In the genomic region with DNA sequence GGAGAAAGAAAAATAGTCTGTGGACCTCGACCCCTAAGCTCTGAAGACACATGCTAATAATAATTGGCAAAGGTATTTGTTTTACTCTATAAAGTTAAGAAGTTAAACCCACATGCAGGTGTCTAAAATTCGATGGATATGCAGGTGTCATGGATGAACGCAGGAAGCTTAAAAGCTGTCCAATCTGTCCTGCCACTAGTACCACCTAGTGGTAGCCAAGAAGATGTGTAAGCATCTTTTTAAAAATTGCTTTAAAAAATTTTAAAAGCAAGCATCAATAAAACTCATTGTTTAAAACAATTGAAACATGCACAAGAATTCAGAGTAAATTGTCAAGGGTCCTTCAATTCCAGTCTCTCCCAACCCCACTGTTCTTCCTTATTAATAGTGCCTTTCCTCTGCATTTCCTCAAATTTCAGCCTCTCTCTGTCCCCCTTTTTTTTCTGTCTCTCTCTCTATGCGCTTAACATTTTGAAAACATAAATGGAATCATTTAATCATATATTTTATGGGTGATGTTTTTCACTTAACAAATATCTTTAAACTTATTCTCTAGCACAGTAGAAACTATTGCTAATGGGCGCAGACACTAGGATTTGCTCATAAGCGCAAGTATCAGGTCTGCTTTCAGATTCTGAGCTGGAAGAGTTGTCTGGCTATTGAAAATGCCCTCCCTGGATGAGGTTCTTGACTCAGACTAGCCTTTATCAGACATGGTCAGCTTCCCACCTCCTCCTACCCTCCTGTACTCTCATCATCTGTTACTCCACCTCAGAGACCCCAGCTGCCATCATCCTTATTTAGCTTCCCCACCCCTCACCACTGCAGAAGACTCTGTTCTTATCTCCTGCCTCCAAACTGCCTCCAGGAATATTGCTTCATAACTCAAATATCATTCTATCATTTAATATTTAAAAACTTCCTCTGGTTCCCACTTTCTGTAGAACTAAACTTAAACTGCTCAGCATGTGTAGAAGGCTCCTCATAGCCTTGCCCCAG, we compare ENCODE assay signal across 8 cellular contexts. TPM values are rescaled to one million over a fixed set of nuclear protein-coding genes. Genes with fewer than 3 reads are reported as not detected.
A peak's percentile ranks its signal among the peaks of the same experiment; 100 is the strongest.
DNase-seq lines count a peak whose midpoint lies in the region; ATAC-seq and TF ChIP-seq lines count a peak whose summit lies in the region.

No MANE protein-coding gene starts in this region.

- peak; percentile 64 for ATAC-seq in activated CD4-positive, alpha-beta T cell treated with anti-CD3 and anti-CD28 coated beads for 36 hours
- ATAC-seq in naive thymus-derived CD4-positive, alpha-beta T cell: peak; percentile 81
- no peak for ATAC-seq in GM19455 (IDR thresholded peaks at IDR 0.05; ENCODE audit: unreplicated experiment)

- H3K27ac ChIP-seq in H9 (ENCODE audit: insufficient read length, low read depth, low read length) (no peak overlapping the region), neuronal stem cell (replicated peaks; ENCODE audit: low read length) (no peak overlapping the region)
- no peak overlapping the region for H3K27ac ChIP-seq in naive thymus-derived CD4-positive, alpha-beta T cell (ENCODE audit: low read depth, low read length)

- H3K4me2 ChIP-seq in H9 (ENCODE audit: insufficient read depth, insufficient read length, low read length) (no peak overlapping the region), neuronal stem cell (ENCODE audit: insufficient read depth, low read length, poor library complexity, severe bottlenecking) (no peak overlapping the region)

- no peak overlapping the region for H3T11ph ChIP-seq in H9 (ENCODE audit: low read length)

- POLR2A ChIA-PET in activated CD4-positive, alpha-beta T cell treated with anti-CD3 and anti-CD28 coated beads for 36 hours (lab: Charles Lee): no interaction called here
- POLR2A ChIA-PET in naive thymus-derived CD4-positive, alpha-beta T cell (lab: Charles Lee): no interaction called here

- H2BK120ac ChIP-seq in H9 (ENCODE audit: low read depth, low read length, poor library complexity, severe bottlenecking): no peak overlapping the region
- H2BK120ac ChIP-seq in neuronal stem cell (ENCODE audit: low read depth, low read length): no peak overlapping the region

- peaks cover 5% of the 10 kb centered on the region for H3K4me1 Mint-ChIP-seq in activated CD4-positive, alpha-beta T cell treated with anti-CD3 and anti-CD28 coated beads for 36 hours
- H3K4me1 Mint-ChIP-seq in H9: peaks cover 0 to 5% of the 10 kb centered on the region in 2 experiments; a peak in 1 of 4 replicates
- peaks cover 20% of the 10 kb centered on the region for H3K4me1 Mint-ChIP-seq in dendritic cell treated with granulocyte-macrophage colony-stimulating factor and Interleukin-4, amounts not matched to agents 40 ng/mL and 50 ng/mL, for 4 days (ENCODE audit: low read depth)
- H3K4me1 Mint-ChIP-seq in naive thymus-derived CD4-positive, alpha-beta T cell: peaks cover 0 to 4% (median 0%) of the 10 kb centered on the region in 7 donors

- H4K8ac ChIP-seq in H9 (replicated peaks; ENCODE audit: insufficient read length, low read depth, low read length): no peak overlapping the region
- H4K8ac ChIP-seq in neuronal stem cell (ENCODE audit: low read depth, low read length): no peak overlapping the region

- H3K36me3 ChIP-seq in naive thymus-derived CD4-positive, alpha-beta T cell (ENCODE audit: control insufficient read depth in 2 of 3, insufficient read depth in 3 of 3, low read length in 3 of 3): no peaks in the 10 kb centered on the region
- no peaks in the 10 kb centered on the region for H3K36me3 ChIP-seq in neuronal stem cell (replicated peaks in 1 of 2; ENCODE audit: control insufficient read depth in 2 of 2, insufficient read depth in 2 of 2, low read length in 2 of 2)

- CTCF ChIA-PET in activated CD4-positive, alpha-beta T cell treated with anti-CD3 and anti-CD28 coated beads for 36 hours (lab: Charles Lee): interaction anchor here (0.5 to 5.8 kb wide), 26 partner anchors 9 to 1237 kb away, joined by 3 to 72 read pairs (median 4); no protein-coding TSS in a partner anchor
- CTCF ChIA-PET in naive thymus-derived CD4-positive, alpha-beta T cell (lab: Charles Lee): interaction anchor here (0.8 to 2.6 kb wide), 11 partner anchors 11 to 170 kb away, joined by 3 to 38 read pairs (median 4); a partner anchor contains a TSS

- no peaks in the 10 kb centered on the region for H3K4me1 ChIP-seq in H9 (ENCODE audit: insufficient read depth, low read length)
- no peaks in the 10 kb centered on the region for H3K4me1 ChIP-seq in naive thymus-derived CD4-positive, alpha-beta T cell (ENCODE audit: control insufficient read depth in 2 of 2, insufficient read depth in 2 of 2, low read length in 2 of 2)
- H3K4me1 ChIP-seq in neuronal stem cell (ENCODE audit: control insufficient read depth in 2 of 2, insufficient read depth in 1 of 2, low read depth in 1 of 2, low read length in 2 of 2): peaks cover 0 to 1% of the 10 kb centered on the region in 2 donors

- H3K9me3 ChIP-seq in H9 (ENCODE audit: control insufficient read depth, low read depth, low read length): no peaks in the 10 kb centered on the region
- H3K9me3 ChIP-seq in naive thymus-derived CD4-positive, alpha-beta T cell (ENCODE audit: control insufficient read depth in 2 of 3, low read length in 3 of 3): no peaks in the 10 kb centered on the region
- peaks cover 0 to 2% of the 10 kb centered on the region in 2 donors for H3K9me3 ChIP-seq in neuronal stem cell (replicated peaks in 1 of 2; ENCODE audit: control insufficient read depth in 2 of 2, insufficient read depth in 1 of 2, low read depth in 1 of 2, low read length in 2 of 2)

- H3K79me1 ChIP-seq in H9 (ENCODE audit: insufficient read depth, low read depth, low read length, poor library complexity, severe bottlenecking): no peaks in the 10 kb centered on the region
- no peaks in the 10 kb centered on the region for H3K79me1 ChIP-seq in neuronal stem cell (ENCODE audit: low read depth, low read length)

- H2BK5ac ChIP-seq in H9 (ENCODE audit: insufficient read length, low read length) (no peak overlapping the region), neuronal stem cell (ENCODE audit: low read length) (no peak overlapping the region)

- no peak overlapping the region for H2AFZ ChIP-seq in H9 (ENCODE audit: low read length)
- no peak overlapping the region for H2AFZ ChIP-seq in neuronal stem cell (ENCODE audit: low read length)

- no peak overlapping the region for H3K18ac ChIP-seq in H9 (ENCODE audit: insufficient read length, low read depth, low read length)
- no peak overlapping the region for H3K18ac ChIP-seq in neuronal stem cell (ENCODE audit: low read length)

- peaks cover 8% of the 10 kb centered on the region for H3K27me3 Mint-ChIP-seq in activated CD4-positive, alpha-beta T cell treated with anti-CD3 and anti-CD28 coated beads for 36 hours
- H3K27me3 Mint-ChIP-seq in H9 (ENCODE audit: low read depth): peaks cover 4% of the 10 kb centered on the region; the same call in 1 of the 2 replicates
- no peaks in the 10 kb centered on the region for H3K27me3 Mint-ChIP-seq in dendritic cell treated with granulocyte-macrophage colony-stimulating factor and Interleukin-4, amounts not matched to agents 40 ng/mL and 50 ng/mL, for 4 days
- H3K27me3 Mint-ChIP-seq in naive thymus-derived CD4-positive, alpha-beta T cell: peaks cover 5 to 48% (median 17%) of the 10 kb centered on the region in 5 donors

- WGBS in H9 (ENCODE audit: extremely low coverage, insufficient read length, low lambda C conversion rate): no CpG with 5 or more reads among the region's 6 CpGs
- no CpG with 5 or more reads among the region's 6 CpGs for WGBS in neuronal stem cell (ENCODE audit: extremely low coverage in 2 of 2, insufficient read length in 2 of 2, insufficient replicate concordance in 1 of 2), 2 donors

- H3K4me3 Mint-ChIP-seq in activated CD4-positive, alpha-beta T cell treated with anti-CD3 and anti-CD28 coated beads for 36 hours: no peak overlapping the region
- H3K4me3 Mint-ChIP-seq in H9: no peak overlapping the region
- no peak overlapping the region for H3K4me3 Mint-ChIP-seq in dendritic cell treated with granulocyte-macrophage colony-stimulating factor and Interleukin-4, amounts not matched to agents 40 ng/mL and 50 ng/mL, for 4 days
- no peak overlapping the region for H3K4me3 Mint-ChIP-seq in naive thymus-derived CD4-positive, alpha-beta T cell

- no peak overlapping the region for H2BK20ac ChIP-seq in H9 (ENCODE audit: low read depth, low read length, poor library complexity, severe bottlenecking)

- no peak overlapping the region for H3K14ac ChIP-seq in H9 (ENCODE audit: insufficient read depth, low read length)
- H3K14ac ChIP-seq in neuronal stem cell (ENCODE audit: low read length): no peak overlapping the region

- H3K4ac ChIP-seq in H9 (ENCODE audit: low read depth, low read length) (no peak overlapping the region), neuronal stem cell (ENCODE audit: low read length) (no peak overlapping the region)

- no peak overlapping the region for H4K5ac ChIP-seq in H9 (ENCODE audit: insufficient read length, low read depth, low read length)

- H2BK15ac ChIP-seq in H9 (ENCODE audit: low read depth, low read length) (no peak overlapping the region), neuronal stem cell (ENCODE audit: low read length) (no peak overlapping the region)

- H3K23ac ChIP-seq in H9 (ENCODE audit: insufficient read length, low read depth, low read length): no peak overlapping the region
- H3K23ac ChIP-seq in neuronal stem cell (ENCODE audit: low read depth, low read length, poor library complexity): no peak overlapping the region

- H3K27me3 ChIP-seq in H9 (ENCODE audit: insufficient read depth, low read length): no peaks in the 10 kb centered on the region
- no peaks in the 10 kb centered on the region for H3K27me3 ChIP-seq in naive thymus-derived CD4-positive, alpha-beta T cell (ENCODE audit: control insufficient read depth in 2 of 2, insufficient read depth in 2 of 2, low read length in 2 of 2)
- H3K27me3 ChIP-seq in neuronal stem cell (ENCODE audit: control insufficient read depth in 3 of 3, insufficient read depth in 3 of 3, low read depth in 1 of 3, low read length in 3 of 3): no peaks in the 10 kb centered on the region

- H2AK5ac ChIP-seq in H9 (ENCODE audit: insufficient read length, low read length): no peak overlapping the region
- no peak overlapping the region for H2AK5ac ChIP-seq in neuronal stem cell (ENCODE audit: low read depth, low read length)

- no peaks in the 10 kb centered on the region for H3K36me3 Mint-ChIP-seq in activated CD4-positive, alpha-beta T cell treated with anti-CD3 and anti-CD28 coated beads for 36 hours (ENCODE audit: low read depth)
- H3K36me3 Mint-ChIP-seq in H9 (ENCODE audit: insufficient read depth in 1 of 3, low read depth in 3 of 3): no peaks in the 10 kb centered on the region
- no peaks in the 10 kb centered on the region for H3K36me3 Mint-ChIP-seq in dendritic cell treated with granulocyte-macrophage colony-stimulating factor and Interleukin-4, amounts not matched to agents 40 ng/mL and 50 ng/mL, for 4 days (ENCODE audit: low read depth)
- H3K36me3 Mint-ChIP-seq in naive thymus-derived CD4-positive, alpha-beta T cell: no peaks in the 10 kb centered on the region

- H4K20me1 ChIP-seq in H9 (ENCODE audit: control insufficient read depth, insufficient read depth, insufficient read length): no peaks in the 10 kb centered on the region

- H3K4me3 ChIP-seq in naive thymus-derived CD4-positive, alpha-beta T cell (ENCODE audit: low read length): no peak overlapping the region
- H3K4me3 ChIP-seq in neuronal stem cell (ENCODE audit: low read length in 2 of 2): no peak overlapping the region

- peak; percentile 30 for DNase-seq in activated CD4-positive, alpha-beta T cell treated with anti-CD3 and anti-CD28 coated beads for 36 hours
- DNase-seq in activated CD4-positive, alpha-beta T cell treated with anti-CD3 and anti-CD28 coated beads for 1 hour: no peak
- no peak for DNase-seq in H9
- peak; percentile 27 for DNase-seq in OCI-M2 (lab: John Stamatoyannopoulos, UW; ENCODE audit: unreplicated experiment)
- DNase-seq in naive thymus-derived CD4-positive, alpha-beta T cell: peak in 7 of 9 donors; percentile 28 to 54 (median 43)
- no peak for DNase-seq in neuronal stem cell (ENCODE audit: low spot score)

- H3K27ac Mint-ChIP-seq in activated CD4-positive, alpha-beta T cell treated with anti-CD3 and anti-CD28 coated beads for 36 hours: no peak overlapping the region
- peak overlapping the region in 1 of 3 experiments; percentile 53; a peak in 2 of 7 replicates for H3K27ac Mint-ChIP-seq in H9
- peak overlapping the region; percentile 11 for H3K27ac Mint-ChIP-seq in dendritic cell treated with granulocyte-macrophage colony-stimulating factor and Interleukin-4, amounts not matched to agents 40 ng/mL and 50 ng/mL, for 4 days
- H3K27ac Mint-ChIP-seq in naive thymus-derived CD4-positive, alpha-beta T cell: no peak overlapping the region

- H2BK12ac ChIP-seq in H9 (ENCODE audit: insufficient read length, low read depth, low read length) (no peak overlapping the region), neuronal stem cell (ENCODE audit: low read length) (no peak overlapping the region)

- H3K23me2 ChIP-seq in H9 (ENCODE audit: insufficient read length, low read depth, low read length, poor library complexity, severe bottlenecking): no peaks in the 10 kb centered on the region

- no peak overlapping the region for H4K91ac ChIP-seq in H9 (ENCODE audit: insufficient read length, low read depth, low read length)
- H4K91ac ChIP-seq in neuronal stem cell (ENCODE audit: low read depth, low read length, poor library complexity): no peak overlapping the region

- no peaks in the 10 kb centered on the region for H3K79me2 ChIP-seq in H9 (ENCODE audit: insufficient read depth, low read length)

- H3K56ac ChIP-seq in H9 (ENCODE audit: insufficient read length, low read depth, low read length): no peak overlapping the region

- intact Hi-C loops in activated CD4-positive, alpha-beta T cell treated with anti-CD3 and anti-CD28 coated beads for 36 hours (cut with DNase I, micrococcal nuclease): loop anchor here (1.0 to 2.0 kb wide), 2 partner anchors 86 to 161 kb away; no protein-coding TSS in a partner anchor
- intact Hi-C loops in dendritic cell treated with granulocyte-macrophage colony-stimulating factor and Interleukin-4, amounts not matched to agents 40 ng/mL and 50 ng/mL, for 4 days (cut with micrococcal nuclease): loop anchor here (2.0 to 10.0 kb wide), 2 partner anchors 160 to 162 kb away; no protein-coding TSS in a partner anchor
- intact Hi-C loops in naive thymus-derived CD4-positive, alpha-beta T cell (cut with micrococcal nuclease): loop anchor here (1.0 to 5.0 kb wide), 6 partner anchors 30 to 161 kb away; a partner anchor contains a TSS

- H3K9ac ChIP-seq in H9 (ENCODE audit: extremely low read depth, insufficient read length, low read length): no peak overlapping the region
- H3K9ac ChIP-seq in neuronal stem cell (ENCODE audit: low read depth, low read length, poor library complexity): no peak overlapping the region

- TF ChIP-seq CTCF in H9 (conservative IDR thresholded peaks at IDR 0.05): peak; percentile 79

- H3K9me3 Mint-ChIP-seq in activated CD4-positive, alpha-beta T cell treated with anti-CD3 and anti-CD28 coated beads for 36 hours (ENCODE audit: low read depth): no peaks in the 10 kb centered on the region
- no peaks in the 10 kb centered on the region for H3K9me3 Mint-ChIP-seq in H9
- H3K9me3 Mint-ChIP-seq in dendritic cell treated with granulocyte-macrophage colony-stimulating factor and Interleukin-4, amounts not matched to agents 40 ng/mL and 50 ng/mL, for 4 days: no peaks in the 10 kb centered on the region
- H3K9me3 Mint-ChIP-seq in naive thymus-derived CD4-positive, alpha-beta T cell: no peaks in the 10 kb centered on the region

RNA-seq across cellular contexts. Expression of a gene that starts 30.8 kb away (rescaled TPM):
- 10 to 100 TPM; 75.1 to 82.4 TPM for total RNA-seq in activated CD4-positive, alpha-beta T cell treated with anti-CD3 and anti-CD28 coated beads for 36 hours
- 71.8 and 74.2 TPM in 2 replicates for total RNA-seq in H9 (2021)
- 10 to 100 TPM; 54.1 to 78.2 (median 70.0) TPM for total RNA-seq in naive thymus-derived CD4-positive, alpha-beta T cell
- 1 to 10 TPM; 2.6 to 7.2 TPM for polyA plus RNA-seq in naive thymus-derived CD4-positive, alpha-beta T cell
- 24.6 TPM for polyA plus RNA-seq in neuronal stem cell (2013, experiment 1 of 2)
- 25.2 TPM for polyA plus RNA-seq in neuronal stem cell (2013, experiment 2 of 2)

RNA-seq across cellular contexts. Expression of a gene that starts 36.6 kb away (rescaled TPM):
- not detected for total RNA-seq in activated CD4-positive, alpha-beta T cell treated with anti-CD3 and anti-CD28 coated beads for 36 hours
- 0.50 and 0.70 TPM in 2 replicates for total RNA-seq in H9 (2021)
- under 1 TPM in 3 of 5 experiments, not detected in 2; 0.19 to 0.78 (median 0.38) TPM for total RNA-seq in naive thymus-derived CD4-positive, alpha-beta T cell
- not detected for polyA plus RNA-seq in naive thymus-derived CD4-positive, alpha-beta T cell
- polyA plus RNA-seq in neuronal stem cell (2013, experiment 1 of 2): 5.9 TPM
- polyA plus RNA-seq in neuronal stem cell (2013, experiment 2 of 2): 5.9 TPM

Comparison
In these comparisons a context has a peak if more than half of its experiments do, and no peak if none do; other contexts are left out.
1. DNase-seq: peak in activated CD4-positive, alpha-beta T cell treated with anti-CD3 and anti-CD28 coated beads for 36 hours (single experiment), OCI-M2 (single experiment) and naive thymus-derived CD4-positive, alpha-beta T cell (7 of 9); none in activated CD4-positive, alpha-beta T cell treated with anti-CD3 and anti-CD28 coated beads for 1 hour (single experiment), H9 (single experiment) and neuronal stem cell (single experiment).